23 cellular contexts compared by ENCODE assay signal in the genomic region with DNA sequence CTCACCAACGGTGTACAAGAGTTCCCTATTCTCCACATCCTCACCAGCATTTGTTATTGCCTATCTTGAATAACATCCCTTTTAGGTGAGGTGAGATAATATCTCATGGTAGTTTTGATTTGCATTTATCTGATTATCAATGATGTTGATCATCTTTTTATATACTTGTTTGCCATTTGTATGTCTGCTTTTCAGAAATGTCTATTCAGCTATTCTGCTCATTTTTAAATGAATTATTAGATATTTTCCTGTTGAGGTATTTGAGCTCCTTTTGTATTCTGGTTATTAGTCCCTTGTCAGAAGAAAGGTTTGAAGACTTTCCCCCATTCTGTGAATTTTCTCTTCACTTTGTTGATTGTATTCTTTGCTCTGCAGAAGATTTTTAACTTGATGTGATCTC.
"Had no signal": no experiment of that assay in that cellular context is flagged by ENCODE, and none has a peak within 500 bp of the region (broad histone marks: within the 10 kb centered on the region; RNA-seq: fewer than 3 reads in every experiment).

No MANE protein-coding gene starts in this region.

- H3K9me3 ChIP-seq: esophagus muscularis mucosa, gastroesophageal sphincter, heart left ventricle, left lung, lower lobe of right lung, mucosa of descending colon had no signal

- ATAC-seq: foreskin keratinocyte, gastroesophageal sphincter, heart left ventricle, left cardiac atrium, left lung, left ventricle myocardium superior, lower lobe of right lung, mucosa of descending colon had no signal

- H3K36me3 ChIP-seq: esophagus muscularis mucosa, gastroesophageal sphincter, heart left ventricle, left lung, lower lobe of right lung had no signal

- H3K79me2 ChIP-seq: hepatocyte had no signal

- FAIRE-seq: colon, endothelial cell of umbilical vein, frontal cortex, islet of Langerhans, keratinocyte had no signal

- H2AFZ ChIP-seq: hepatocyte had no signal

- H3K4me2 ChIP-seq: hepatocyte had no signal

- DNase-seq: dermis blood vessel endothelial cell; dorsolateral prefrontal cortex; effector CD4-positive, alpha-beta T cell; effector memory CD4-positive, alpha-beta T cell; foreskin keratinocyte; heart left ventricle; hypothalamus; left cardiac atrium; left lung; left ventricle myocardium superior; lower lobe of right lung; mesenchymal stem cell; mucosa of descending colon; naive B cell had no signal

- H3K4me3 ChIP-seq: coronary artery, dorsolateral prefrontal cortex, esophagus muscularis mucosa, gastroesophageal sphincter, heart left ventricle, hepatocyte, left lung, lower lobe of right lung, mucosa of descending colon had no signal

- H3K27ac ChIP-seq: coronary artery, dorsolateral prefrontal cortex, esophagus muscularis mucosa, foreskin keratinocyte, gastroesophageal sphincter, heart left ventricle, hepatocyte, left lung, lower lobe of right lung had no signal

- H3K4me1 ChIP-seq: esophagus muscularis mucosa, foreskin keratinocyte, gastroesophageal sphincter, heart left ventricle, left lung, lower lobe of right lung had no signal

- H3K27me3 ChIP-seq: dorsolateral prefrontal cortex, esophagus muscularis mucosa, foreskin keratinocyte, gastroesophageal sphincter, heart left ventricle, hepatocyte, left lung had no signal
